In the genomic region with DNA sequence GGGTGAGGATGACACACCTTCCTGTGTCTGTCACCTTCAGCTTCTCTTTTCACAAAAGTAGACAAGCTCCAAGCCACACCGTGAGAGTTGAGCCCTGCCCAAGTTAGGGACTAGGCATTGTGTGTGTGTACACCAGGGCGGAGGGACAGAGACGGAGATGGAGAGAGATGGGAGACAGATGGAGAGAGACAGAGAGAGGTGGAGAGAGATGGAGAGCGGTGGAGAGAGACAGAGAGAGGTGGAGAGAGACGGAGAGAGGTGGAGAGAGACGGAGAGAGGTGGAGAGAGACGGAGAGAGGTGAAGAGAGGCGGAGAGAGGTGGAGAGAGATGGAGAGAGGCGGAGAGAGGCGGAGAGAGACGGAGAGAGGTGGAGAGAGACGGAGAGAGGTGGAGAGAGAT, we compare ENCODE assay signal across 20 cellular contexts.
"Had no signal": no experiment of that assay in that cellular context is flagged by ENCODE, and none has a peak within 500 bp of the region (broad histone marks: within the 10 kb centered on the region; RNA-seq: fewer than 3 reads in every experiment).

No MANE protein-coding gene starts in this region.

- H3K9me3 Mint-ChIP-seq: dendritic cell treated with granulocyte-macrophage colony-stimulating factor and Interleukin-4, amounts not matched to agents 40 ng/mL and 50 ng/mL, for 4 days; effector memory CD8-positive, alpha-beta T cell; nephron progenitor cell had no signal

- H3K4me1 ChIP-seq: heart left ventricle, left lung, lower lobe of right lung, sigmoid colon, tibial artery, upper lobe of left lung, vagina had no signal

- H3K27ac ChIP-seq: heart left ventricle, left lung, lower lobe of right lung, neutrophil, sigmoid colon, skin epidermis, tibial artery, upper lobe of left lung, vagina had no signal

- H3K4me3 ChIP-seq: heart left ventricle, left lung, lower lobe of right lung, sigmoid colon, skin epidermis, tibial artery, upper lobe of left lung, vagina had no signal

- H3K9me3 ChIP-seq: heart left ventricle, left lung, lower lobe of right lung, neutrophil, sigmoid colon, tibial artery, upper lobe of left lung, vagina had no signal

- H3K27me3 ChIP-seq: heart left ventricle, left lung, neutrophil, sigmoid colon, upper lobe of left lung, vagina had no signal

- H3K27me3 Mint-ChIP-seq: dendritic cell treated with granulocyte-macrophage colony-stimulating factor and Interleukin-4, amounts not matched to agents 40 ng/mL and 50 ng/mL, for 4 days had no signal

- H3K27ac Mint-ChIP-seq: dendritic cell treated with granulocyte-macrophage colony-stimulating factor and Interleukin-4, amounts not matched to agents 40 ng/mL and 50 ng/mL, for 4 days; effector memory CD8-positive, alpha-beta T cell had no signal

- DNase-seq: cerebellar nuclear complex; effector memory CD8-positive, alpha-beta T cell; foreskin melanocyte; heart left ventricle; hypothalamus; islet precursor cell; mesenchymal stem cell; midbrain; nephron progenitor cell; stimulated activated CD4-positive, alpha-beta T cell treated with anti-CD3 and anti-CD28 coated beads, Interleukin-12 subunit alpha, Interleukin-12 subunit beta, amount 100 ng/mL, for 4 hours; stimulated activated naive CD8-positive, alpha-beta T cell treated with anti-CD3 and anti-CD28 coated beads, Interleukin-15, Interleukin-2, amounts not matched to agents 100 U/mL and 50 U/mL, for 24 hours; upper lobe of left lung had no signal

- ATAC-seq: effector memory CD8-positive, alpha-beta T cell; heart left ventricle; left lung; lower lobe of right lung; stimulated activated naive CD8-positive, alpha-beta T cell treated with anti-CD3 and anti-CD28 coated beads, Interleukin-15, Interleukin-2, amounts not matched to agents 100 U/mL and 50 U/mL, for 24 hours had no signal

- H3K4me3 Mint-ChIP-seq: dendritic cell treated with granulocyte-macrophage colony-stimulating factor and Interleukin-4, amounts not matched to agents 40 ng/mL and 50 ng/mL, for 4 days; effector memory CD8-positive, alpha-beta T cell; nephron progenitor cell had no signal
